Comparison of ENCODE assay signal across 2 cellular contexts in genomic region chr13:45662903-45663302, GRCh38. TPM values are rescaled to one million over a fixed set of nuclear protein-coding genes. Genes with fewer than 3 reads are reported as not detected.
"Had no signal": no experiment of that assay in that cellular context is flagged by ENCODE, and none has a peak within 500 bp of the region (broad histone marks: within the 10 kb centered on the region; RNA-seq: fewer than 3 reads in every experiment).

No MANE protein-coding gene starts in this region.

RNA-seq across cellular contexts. Expression of gene CBY2, which starts 39.2 kb away (rescaled TPM):
- total RNA-seq: G401 had no signal

RNA-seq across cellular contexts. Expression of gene ERICH6B, which starts 47.4 kb away (rescaled TPM):
- total RNA-seq: G401, GM12878 had no signal
